Comparison of ENCODE assay signal across 8 cellular contexts in genomic region chr7:151448261-151449252, GRCh38. TPM values are rescaled to one million over a fixed set of nuclear protein-coding genes. Genes with fewer than 3 reads are reported as not detected.
DNase-seq lines count a peak whose midpoint lies in the region; ATAC-seq and TF ChIP-seq lines count a peak whose summit lies in the region.

No MANE protein-coding gene starts in this region.

- H3K4me3 ChIP-seq in HUES48 (ENCODE audit: low read depth, low read length), result peak overlapping the region; percentile 51
- peak overlapping the region; percentile 72 for H3K4me3 ChIP-seq in left ventricle myocardium inferior
- peak overlapping the region; percentile 50 for H3K4me3 ChIP-seq in urinary bladder (ENCODE audit: low read depth, low read length)

- H3K4me1 ChIP-seq in HUES48 (ENCODE audit: control insufficient read depth, insufficient read depth, low read length) (peaks cover 8% of the 10 kb centered on the region), left ventricle myocardium inferior (peaks cover 10% of the 10 kb centered on the region), urinary bladder (ENCODE audit: insufficient read depth) (no peaks in the 10 kb centered on the region)

- H3K27ac ChIP-seq in HUES48 (ENCODE audit: low read depth, low read length) (no peak overlapping the region), left ventricle myocardium inferior (replicated peaks) (peak overlapping the region; percentile 46), urinary bladder (ENCODE audit: low read depth) (no peak overlapping the region)

- intact Hi-C loops in left ventricle myocardium inferior (cut with micrococcal nuclease) (loop anchor here (5.0 to 10.0 kb wide), 2 partner anchors 84 to 309 kb away; no protein-coding TSS in a partner anchor), posterior vena cava (cut with DNase I) (loop anchor here (5.0 kb wide), 1 partner anchor 81 kb away; no protein-coding TSS in a partner anchor)

- H3K9ac ChIP-seq in HUES48 (ENCODE audit: low read depth, low read length), result no peak overlapping the region

- ATAC-seq in GM18517 (IDR thresholded peaks at IDR 0.05; ENCODE audit: unreplicated experiment), result peak; percentile 78

- no peaks in the 10 kb centered on the region for H3K9me3 ChIP-seq in HUES48 (ENCODE audit: control insufficient read depth, insufficient read depth, low read length)
- no peaks in the 10 kb centered on the region for H3K9me3 ChIP-seq in left ventricle myocardium inferior (replicated peaks)

- peak; percentile 83 for DNase-seq in 8988T
- DNase-seq in T follicular helper cell (ENCODE audit: low read depth), result peak; percentile 65
- DNase-seq in activated naive CD8-positive, alpha-beta T cell treated with anti-CD3 and anti-CD28 coated beads, Interleukin-2, amount 50 U/mL, for 16 hours (ENCODE audit: low read depth, low spot score), result peak; percentile 57
- DNase-seq in left ventricle myocardium inferior, result peak; percentile 65
- peak; percentile 89 for DNase-seq in posterior vena cava (ENCODE audit: low spot score)

- H3K36me3 ChIP-seq in HUES48 (ENCODE audit: control insufficient read depth, insufficient read depth, low read length), result no peaks in the 10 kb centered on the region
- H3K36me3 ChIP-seq in left ventricle myocardium inferior, result no peaks in the 10 kb centered on the region
- no peaks in the 10 kb centered on the region for H3K36me3 ChIP-seq in urinary bladder (ENCODE audit: insufficient read depth)

- peaks cover 14% of the 10 kb centered on the region for H3K27me3 ChIP-seq in HUES48 (ENCODE audit: control insufficient read depth, insufficient read depth, low read length)
- no peaks in the 10 kb centered on the region for H3K27me3 ChIP-seq in left ventricle myocardium inferior (ENCODE audit: low read depth)

- WGBS in urinary bladder, result 7% methylated on average over 61 of the region's 61 CpGs

- TF ChIP-seq CTCF in left ventricle myocardium inferior (IDR thresholded peaks at IDR 0.05; ENCODE audit: borderline replicate concordance), result peak; percentile 87

RNA-seq across cellular contexts. Expression of gene CRYGN, which starts 8.6 kb away (rescaled TPM):
- 0.41 TPM for total RNA-seq in left ventricle myocardium inferior
- total RNA-seq in posterior vena cava, result 1 to 10 TPM in 1 of 2 donors, under 1 TPM in 1; 0.42 to 1.1 TPM
- total RNA-seq in urinary bladder, result 0.16 TPM
- polyA plus RNA-seq in urinary bladder, result 0.67 TPM

RNA-seq across cellular contexts. Expression of gene WDR86, which starts 38.7 kb away (rescaled TPM):
- total RNA-seq in left ventricle myocardium inferior (0.16 TPM), posterior vena cava (1 to 10 TPM; 4.1 to 6.2 TPM), urinary bladder (6.8 TPM)
- 4.2 TPM for polyA plus RNA-seq in urinary bladder
